Comparison of ENCODE assay signal across 1 cellular context in genomic region chr5:133969654-133970324, GRCh38.
TF ChIP-seq lines count a peak whose summit lies in the region.

No MANE protein-coding gene starts in this region.

TF ChIP-seq in HepG2, 621 proteins besides CTCF, POLR2A, EP300 and RAD21 (continued from another document and continues in another):
- TF ChIP-seq ARID5B (CRISPR knock-in tag; IDR thresholded peaks at IDR 0.05) (peak; percentile 82), ARID2 (CRISPR knock-in tag; IDR thresholded peaks at IDR 0.05; ENCODE audit: borderline replicate concordance) (no peak), THYN1 (CRISPR knock-in tag; IDR thresholded peaks at IDR 0.05; ENCODE audit: borderline replicate concordance, low read depth) (no peak), ZNF784 (CRISPR knock-in tag; IDR thresholded peaks at IDR 0.05; ENCODE audit: borderline replicate concordance) (no peak), SNAPC4 (CRISPR knock-in tag; IDR thresholded peaks at IDR 0.05) (no peak), ZNF678 (CRISPR knock-in tag; IDR thresholded peaks at IDR 0.05) (no peak), ZNF160 (CRISPR knock-in tag; IDR thresholded peaks at IDR 0.05) (peak; percentile 72; the same call in 1 of the 2 replicates), ZNF383 (CRISPR knock-in tag; IDR thresholded peaks at IDR 0.05; ENCODE audit: borderline replicate concordance) (no peak), HOXA9 (CRISPR knock-in tag; IDR thresholded peaks at IDR 0.05; ENCODE audit: borderline replicate concordance) (no peak), ZNF362 (CRISPR knock-in tag; IDR thresholded peaks at IDR 0.05; ENCODE audit: borderline replicate concordance) (no peak), THAP7 (CRISPR knock-in tag; IDR thresholded peaks at IDR 0.05) (no peak), ZNF891 (CRISPR knock-in tag; IDR thresholded peaks at IDR 0.05) (no peak), PRDM4 (CRISPR knock-in tag; IDR thresholded peaks at IDR 0.05; ENCODE audit: borderline replicate concordance) (no peak), SMAD1 (CRISPR knock-in tag; IDR thresholded peaks at IDR 0.05; ENCODE audit: borderline replicate concordance, low read depth) (no peak), MAZ (IDR thresholded peaks at IDR 0.05; ENCODE audit: borderline replicate concordance, low read depth, low read length) (no peak), MAZ (CRISPR knock-in tag; IDR thresholded peaks at IDR 0.05; ENCODE audit: low read depth) (0 out of 2 replicates have a peak, but pooled peaks have one; percentile 21), NR1H2 (CRISPR knock-in tag; IDR thresholded peaks at IDR 0.05; ENCODE audit: borderline replicate concordance, low read depth) (no peak), HHEX (CRISPR knock-in tag; IDR thresholded peaks at IDR 0.05) (no peak), RAD51 (IDR thresholded peaks at IDR 0.05; ENCODE audit: borderline replicate concordance) (no peak), CBFB (CRISPR knock-in tag; IDR thresholded peaks at IDR 0.05) (no peak), ZSCAN20 (CRISPR knock-in tag; IDR thresholded peaks at IDR 0.05; ENCODE audit: borderline replicate concordance) (no peak), ZSCAN22 (CRISPR knock-in tag; IDR thresholded peaks at IDR 0.05) (no peak), E2F1 (CRISPR knock-in tag; IDR thresholded peaks at IDR 0.05) (no peak), AGO1 (IDR thresholded peaks at IDR 0.05; ENCODE audit: low read depth, low read length, poor library complexity, severe bottlenecking) (no peak), CSRNP1 (CRISPR knock-in tag; IDR thresholded peaks at IDR 0.05) (no peak), ZBTB2 (CRISPR knock-in tag; IDR thresholded peaks at IDR 0.05; ENCODE audit: low read depth) (no peak), KAT2B (IDR thresholded peaks at IDR 0.05; ENCODE audit: borderline replicate concordance, low read depth, low read length) (no peak), SAFB2 (CRISPR knock-in tag; IDR thresholded peaks at IDR 0.05; ENCODE audit: borderline replicate concordance, low read depth) (no peak), ZFP1 (CRISPR knock-in tag; IDR thresholded peaks at IDR 0.05) (no peak), ZNF496 (CRISPR knock-in tag; IDR thresholded peaks at IDR 0.05; ENCODE audit: insufficient replicate concordance) (no peak), RXRB (CRISPR knock-in tag; IDR thresholded peaks at IDR 0.05; ENCODE audit: borderline replicate concordance) (peak; percentile 17; the same call in 1 of the 2 replicates), ZNF557 (CRISPR knock-in tag; IDR thresholded peaks at IDR 0.05) (no peak), UBTF (CRISPR knock-in tag; IDR thresholded peaks at IDR 0.05) (no peak)
